Comparison of ENCODE assay signal across 11 cellular contexts in genomic region chr12:2893007-2893406, GRCh38. TPM values are rescaled to one million over a fixed set of nuclear protein-coding genes. Genes with fewer than 3 reads are reported as not detected.
DNase-seq lines count a peak whose midpoint lies in the region; ATAC-seq and TF ChIP-seq lines count a peak whose summit lies in the region.
"Had no signal": no experiment of that assay in that cellular context is flagged by ENCODE, and none has a peak within 500 bp of the region (broad histone marks: within the 10 kb centered on the region; RNA-seq: fewer than 3 reads in every experiment).

No MANE protein-coding gene starts in this region.

- intact Hi-C loops in activated T-helper 2 cell treated with anti-CD3 and anti-CD28 coated beads, Interferon-gamma antibody, Interleukin-2, Interleukin-4, amounts not matched to agents 10 μg/mL and 5 μg/mL and 100 μg/mL, durations not matched to agents 14 hours and 24 hours and 36 hours (cut with micrococcal nuclease): no loop called here
- intact Hi-C loops in tibial artery (cut with DNase I; ENCODE audit: low total_unique reads): loop anchor here (5.0 kb wide), 1 partner anchor 46 kb away; no protein-coding TSS in a partner anchor

- H3K4me2 ChIP-seq in hepatocyte: peak overlapping the region; percentile 84

- peaks cover 4% of the 10 kb centered on the region for H3K27me3 Mint-ChIP-seq in activated naive CD4-positive, alpha-beta T cell treated with anti-CD3 and anti-CD28 coated beads, Interleukin-2, amount 10 ng/mL, durations not matched to agents 7 days and 5 days
- H3K27me3 Mint-ChIP-seq in activated T-helper 2 cell treated with anti-CD3 and anti-CD28 coated beads, Interferon-gamma antibody, Interleukin-2, Interleukin-4, amounts not matched to agents 10 μg/mL and 5 μg/mL and 100 μg/mL, durations not matched to agents 14 hours and 24 hours and 36 hours (ENCODE audit: low read depth): no peaks in the 10 kb centered on the region

- CTCF ChIA-PET in activated naive CD4-positive, alpha-beta T cell treated with anti-CD3 and anti-CD28 coated beads, Interleukin-2, amount 10 ng/mL, durations not matched to agents 7 days and 5 days (lab: Charles Lee): no interaction called here

- peaks cover 20% of the 10 kb centered on the region for H4K20me1 ChIP-seq in hepatocyte (ENCODE audit: insufficient read depth, poor library complexity, severe bottlenecking)

- peaks cover 14% of the 10 kb centered on the region for H3K4me1 ChIP-seq in hepatocyte (ENCODE audit: insufficient read depth)
- peaks cover 0 to 54% (median 25%) of the 10 kb centered on the region in 4 donors for H3K4me1 ChIP-seq in tibial artery

- no peak for DNase-seq in activated naive CD4-positive, alpha-beta T cell treated with anti-CD3 and anti-CD28 coated beads, Interleukin-2, amount 10 ng/mL, durations not matched to agents 7 days and 5 days
- no peak for DNase-seq in activated naive CD4-positive, alpha-beta T cell treated with Interleukin-2 at 50 U/mL for 16 hours
- no peak for DNase-seq in activated T-helper 2 cell treated with anti-CD3 and anti-CD28 coated beads, Interferon-gamma antibody, Interleukin-2, Interleukin-4, amounts not matched to agents 10 μg/mL and 5 μg/mL and 100 μg/mL, durations not matched to agents 14 hours and 24 hours and 36 hours (ENCODE audit: low spot score)
- peak; percentile 28 for DNase-seq in hepatocyte (ENCODE audit: low spot score)
- DNase-seq in tibial artery: peak; percentile 58 to 68
- no peak for DNase-seq in NCI-H774 (lab: John Stamatoyannopoulos, UW)
- DNase-seq in activated gamma-delta T cell treated with Interleukin-2 at 50 U/mL for 16 hours: no peak
- DNase-seq: caudate nucleus; stimulated activated naive CD4-positive, alpha-beta T cell had no signal

- H3K27ac ChIP-seq in hepatocyte (no peak overlapping the region), tibial artery (peak overlapping the region; percentile 2 to 11)
- H3K27ac ChIP-seq: neutrophil had no signal

- no peak for ATAC-seq in HG03439 (IDR thresholded peaks at IDR 0.05; ENCODE audit: unreplicated experiment)

- peak overlapping the region; percentile 50 for H3K4me3 Mint-ChIP-seq in activated naive CD4-positive, alpha-beta T cell treated with anti-CD3 and anti-CD28 coated beads, Interleukin-2, amount 10 ng/mL, durations not matched to agents 7 days and 5 days
- peak overlapping the region; percentile 37 for H3K4me3 Mint-ChIP-seq in activated T-helper 2 cell treated with anti-CD3 and anti-CD28 coated beads, Interferon-gamma antibody, Interleukin-2, Interleukin-4, amounts not matched to agents 10 μg/mL and 5 μg/mL and 100 μg/mL, durations not matched to agents 14 hours and 24 hours and 36 hours (ENCODE audit: low read depth)

- H3K9me3 ChIP-seq in hepatocyte (ENCODE audit: low read depth) (no peaks in the 10 kb centered on the region), tibial artery (no peaks in the 10 kb centered on the region)
- H3K9me3 ChIP-seq: neutrophil had no signal

- peaks cover 65% of the 10 kb centered on the region for H3K79me2 ChIP-seq in hepatocyte

- H3K27ac Mint-ChIP-seq in activated naive CD4-positive, alpha-beta T cell treated with anti-CD3 and anti-CD28 coated beads, Interleukin-2, amount 10 ng/mL, durations not matched to agents 7 days and 5 days: no peak overlapping the region
- H3K27ac Mint-ChIP-seq in activated T-helper 2 cell treated with anti-CD3 and anti-CD28 coated beads, Interferon-gamma antibody, Interleukin-2, Interleukin-4, amounts not matched to agents 10 μg/mL and 5 μg/mL and 100 μg/mL, durations not matched to agents 14 hours and 24 hours and 36 hours: no peak overlapping the region

- H3K9me2 ChIP-seq in hepatocyte (replicated peaks; ENCODE audit: insufficient read depth): no peaks in the 10 kb centered on the region

- TF ChIP-seq CTCF in hepatocyte (IDR thresholded peaks at IDR 0.05; ENCODE audit: poor library complexity): no peak
- TF ChIP-seq CTCF in tibial artery (IDR thresholded peaks at IDR 0.05): no peak

- no peaks in the 10 kb centered on the region for H3K27me3 ChIP-seq in hepatocyte
- H3K27me3 ChIP-seq in tibial artery: no peaks in the 10 kb centered on the region

- H3K9me3 Mint-ChIP-seq in activated naive CD4-positive, alpha-beta T cell treated with anti-CD3 and anti-CD28 coated beads, Interleukin-2, amount 10 ng/mL, durations not matched to agents 7 days and 5 days: no peaks in the 10 kb centered on the region
- no peaks in the 10 kb centered on the region for H3K9me3 Mint-ChIP-seq in activated T-helper 2 cell treated with anti-CD3 and anti-CD28 coated beads, Interferon-gamma antibody, Interleukin-2, Interleukin-4, amounts not matched to agents 10 μg/mL and 5 μg/mL and 100 μg/mL, durations not matched to agents 14 hours and 24 hours and 36 hours

- H3K36me3 ChIP-seq in hepatocyte (replicated peaks; ENCODE audit: insufficient read depth, low read depth) (no peaks in the 10 kb centered on the region), tibial artery (no peaks in the 10 kb centered on the region)

- H2AFZ ChIP-seq in hepatocyte: no peak overlapping the region

- peaks cover 34% of the 10 kb centered on the region for H3K4me1 Mint-ChIP-seq in activated naive CD4-positive, alpha-beta T cell treated with anti-CD3 and anti-CD28 coated beads, Interleukin-2, amount 10 ng/mL, durations not matched to agents 7 days and 5 days
- H3K4me1 Mint-ChIP-seq in activated T-helper 2 cell treated with anti-CD3 and anti-CD28 coated beads, Interferon-gamma antibody, Interleukin-2, Interleukin-4, amounts not matched to agents 10 μg/mL and 5 μg/mL and 100 μg/mL, durations not matched to agents 14 hours and 24 hours and 36 hours (ENCODE audit: low read depth): peaks cover 25% of the 10 kb centered on the region

- 82% methylated on average over 8 of the region's 8 CpGs for WGBS in hepatocyte (ENCODE audit: low lambda C conversion rate, missing lambda C conversion rate)

- H3K4me3 ChIP-seq in hepatocyte (no peak overlapping the region), tibial artery (peak overlapping the region in 1 of 2 donors; percentile 93)

- peaks cover 11% of the 10 kb centered on the region for H3K36me3 Mint-ChIP-seq in activated naive CD4-positive, alpha-beta T cell treated with anti-CD3 and anti-CD28 coated beads, Interleukin-2, amount 10 ng/mL, durations not matched to agents 7 days and 5 days
- peaks cover 10% of the 10 kb centered on the region for H3K36me3 Mint-ChIP-seq in activated T-helper 2 cell treated with anti-CD3 and anti-CD28 coated beads, Interferon-gamma antibody, Interleukin-2, Interleukin-4, amounts not matched to agents 10 μg/mL and 5 μg/mL and 100 μg/mL, durations not matched to agents 14 hours and 24 hours and 36 hours (ENCODE audit: low read depth)

RNA-seq across cellular contexts. Expression of gene TULP3, which starts 2.3 kb away (rescaled TPM):
- 6.0 and 6.4 TPM in 2 replicates for total RNA-seq in activated T-helper 2 cell treated with anti-CD3 and anti-CD28 coated beads, Interferon-gamma antibody, Interleukin-2, Interleukin-4, amounts not matched to agents 10 μg/mL and 5 μg/mL and 100 μg/mL, durations not matched to agents 14 hours and 24 hours and 36 hours
- total RNA-seq in hepatocyte: 19.0 TPM in 2 replicates
- polyA plus RNA-seq in hepatocyte: 21.9 and 22.9 TPM in 2 replicates

RNA-seq across cellular contexts. Expression of gene RHNO1, which starts 16.0 kb away (rescaled TPM):
- total RNA-seq in activated T-helper 2 cell treated with anti-CD3 and anti-CD28 coated beads, Interferon-gamma antibody, Interleukin-2, Interleukin-4, amounts not matched to agents 10 μg/mL and 5 μg/mL and 100 μg/mL, durations not matched to agents 14 hours and 24 hours and 36 hours: 46.5 and 51.1 TPM in 2 replicates
- total RNA-seq in hepatocyte: 29.1 and 30.5 TPM in 2 replicates
- polyA plus RNA-seq in hepatocyte: 29.8 and 35.5 TPM in 2 replicates

RNA-seq across cellular contexts. Expression of gene FOXM1, which starts 16.0 kb away (rescaled TPM):
- total RNA-seq in activated T-helper 2 cell treated with anti-CD3 and anti-CD28 coated beads, Interferon-gamma antibody, Interleukin-2, Interleukin-4, amounts not matched to agents 10 μg/mL and 5 μg/mL and 100 μg/mL, durations not matched to agents 14 hours and 24 hours and 36 hours: 74.8 and 79.3 TPM in 2 replicates
- 4.3 and 6.8 TPM in 2 replicates for total RNA-seq in hepatocyte
- polyA plus RNA-seq in hepatocyte: 9.4 and 11.0 TPM in 2 replicates

RNA-seq across cellular contexts. Expression of gene TEX52, which starts 36.2 kb away (rescaled TPM):
- total RNA-seq in activated T-helper 2 cell treated with anti-CD3 and anti-CD28 coated beads, Interferon-gamma antibody, Interleukin-2, Interleukin-4, amounts not matched to agents 10 μg/mL and 5 μg/mL and 100 μg/mL, durations not matched to agents 14 hours and 24 hours and 36 hours: not detected in 2 replicates
- total RNA-seq in hepatocyte: not detected in 2 replicates
- not detected in 2 replicates for polyA plus RNA-seq in hepatocyte

RNA-seq across cellular contexts. Expression of gene NRIP2, which starts 58.2 kb away (rescaled TPM):
- not detected in 2 replicates for total RNA-seq in activated T-helper 2 cell treated with anti-CD3 and anti-CD28 coated beads, Interferon-gamma antibody, Interleukin-2, Interleukin-4, amounts not matched to agents 10 μg/mL and 5 μg/mL and 100 μg/mL, durations not matched to agents 14 hours and 24 hours and 36 hours
- total RNA-seq in hepatocyte: not detected in 2 replicates
- polyA plus RNA-seq in hepatocyte: 0.30 and 0.95 TPM in 2 replicates

Comparison
In these comparisons a context has a peak if more than half of its experiments do, and no peak if none do; other contexts are left out.
1. DNase-seq: peak in hepatocyte (single experiment) and tibial artery (2 of 2); none in activated naive CD4-positive, alpha-beta T cell treated with anti-CD3 and anti-CD28 coated beads, Interleukin-2, amount 10 ng/mL, durations not matched to agents 7 days and 5 days (single experiment), activated naive CD4-positive, alpha-beta T cell treated with Interleukin-2 at 50 U/mL for 16 hours (single experiment), activated T-helper 2 cell treated with anti-CD3 and anti-CD28 coated beads, Interferon-gamma antibody, Interleukin-2, Interleukin-4, amounts not matched to agents 10 μg/mL and 5 μg/mL and 100 μg/mL, durations not matched to agents 14 hours and 24 hours and 36 hours (single experiment), NCI-H774 (single experiment) and activated gamma-delta T cell treated with Interleukin-2 at 50 U/mL for 16 hours (single experiment).